ENCODE assay signal across 8 cellular contexts in genomic region chr3:62558549-62559112, GRCh38.
DNase-seq lines count a peak whose midpoint lies in the region; ATAC-seq and TF ChIP-seq lines count a peak whose summit lies in the region.

No MANE protein-coding gene starts in this region.

- TF ChIP-seq CTCF in GM12872 (IDR thresholded peaks at IDR 0.05; ENCODE audit: insufficient read depth, low read depth, low read length): peak; percentile 59; the same call in 2 of the 3 replicates
- peak; percentile 65 for TF ChIP-seq CTCF in OCI-LY1 (IDR thresholded peaks at IDR 0.05; ENCODE audit: low read length)
- peak; percentile 55 to 65 for TF ChIP-seq CTCF in fibroblast of lung (conservative IDR thresholded peaks at IDR 0.05 in 1 of 2, IDR thresholded peaks at IDR 0.05 in 1 of 2; ENCODE audit: low read depth in 1 of 2, low read length in 2 of 2)

- H3K9ac ChIP-seq in OCI-LY1 (ENCODE audit: low read length) (no peak overlapping the region), fibroblast of lung (ENCODE audit: insufficient read depth, low read length) (no peak overlapping the region)

- no peak overlapping the region for H3K27ac Mint-ChIP-seq in T-helper 17 cell

- DNase-seq in 8988T (peak; percentile 32), fibroblast of lung (ENCODE audit: low read depth in 2 of 2) (peak in 1 of 2 donors; percentile 47), T-helper 17 cell (no peak)

- no peak overlapping the region for H3K4me3 Mint-ChIP-seq in T-helper 17 cell

- no peaks in the 10 kb centered on the region for H3K36me3 Mint-ChIP-seq in T-helper 17 cell (ENCODE audit: low read depth)

- ATAC-seq in HG03571 (IDR thresholded peaks at IDR 0.05; ENCODE audit: unreplicated experiment) (no peak), HG02840 (IDR thresholded peaks at IDR 0.05; ENCODE audit: low FRiP score, unreplicated experiment) (no peak), GM19023 (IDR thresholded peaks at IDR 0.05; ENCODE audit: unreplicated experiment) (no peak), T-helper 17 cell (no peak)

- H3K4me1 Mint-ChIP-seq in T-helper 17 cell: no peaks in the 10 kb centered on the region

- no peaks in the 10 kb centered on the region for H3K27me3 ChIP-seq in OCI-LY1 (ENCODE audit: insufficient read depth, low read length)
- H3K27me3 ChIP-seq in fibroblast of lung (ENCODE audit: control insufficient read depth, insufficient read depth, low read length): no peaks in the 10 kb centered on the region

- H3K9me2 ChIP-seq in OCI-LY1 (ENCODE audit: low read depth, low read length): no peaks in the 10 kb centered on the region

- no peak overlapping the region for H3K4me3 ChIP-seq in OCI-LY1 (ENCODE audit: low read depth, low read length, poor library complexity, severe bottlenecking)
- H3K4me3 ChIP-seq in fibroblast of lung (replicated peaks in 1 of 4; ENCODE audit: control extremely low read depth in 1 of 4, insufficient read depth in 1 of 4, low read depth in 3 of 4, low read length in 4 of 4): no peak overlapping the region

- H2AFZ ChIP-seq in OCI-LY1 (ENCODE audit: low read length) (no peak overlapping the region), fibroblast of lung (ENCODE audit: low read length) (no peak overlapping the region)

- no peaks in the 10 kb centered on the region for H3K27me3 Mint-ChIP-seq in T-helper 17 cell

- H3K4me2 ChIP-seq in OCI-LY1 (ENCODE audit: low read length) (no peak overlapping the region), fibroblast of lung (ENCODE audit: extremely low read depth, insufficient read depth, low read length) (no peak overlapping the region)

- no peaks in the 10 kb centered on the region for H4K20me1 ChIP-seq in OCI-LY1 (ENCODE audit: insufficient read depth, low read length)
- H4K20me1 ChIP-seq in fibroblast of lung (ENCODE audit: control insufficient read depth, extremely low read depth, insufficient read depth, low read length): no peaks in the 10 kb centered on the region

- no peaks in the 10 kb centered on the region for H3F3A ChIP-seq in OCI-LY1 (ENCODE audit: insufficient read depth, low read length)

- H3K79me2 ChIP-seq in OCI-LY1 (ENCODE audit: insufficient read depth, low read length) (no peaks in the 10 kb centered on the region), fibroblast of lung (ENCODE audit: control insufficient read depth, insufficient read depth, low read length) (no peaks in the 10 kb centered on the region)

- H3K4me1 ChIP-seq in OCI-LY1 (ENCODE audit: insufficient read depth, low read length, severe bottlenecking) (no peaks in the 10 kb centered on the region), fibroblast of lung (ENCODE audit: control insufficient read depth, extremely low read depth, insufficient read depth, low read length) (peaks cover 12% of the 10 kb centered on the region)

- H3K9me3 ChIP-seq in OCI-LY1 (ENCODE audit: low read length) (no peaks in the 10 kb centered on the region), fibroblast of lung (ENCODE audit: control insufficient read depth, insufficient read depth, low read depth, low read length) (no peaks in the 10 kb centered on the region), T-helper 17 cell (ENCODE audit: control insufficient read depth, low read length, poor library complexity, severe bottlenecking) (no peaks in the 10 kb centered on the region)

- no peaks in the 10 kb centered on the region for H3K36me3 ChIP-seq in OCI-LY1 (ENCODE audit: insufficient read depth, low read length)
- H3K36me3 ChIP-seq in fibroblast of lung (ENCODE audit: control insufficient read depth, insufficient read depth, low read length): no peaks in the 10 kb centered on the region

- H3K27ac ChIP-seq in OCI-LY1 (ENCODE audit: low read depth, low read length, poor library complexity, severe bottlenecking) (no peak overlapping the region), fibroblast of lung (ENCODE audit: insufficient read depth, low read length) (no peak overlapping the region)
